In the genomic region with DNA sequence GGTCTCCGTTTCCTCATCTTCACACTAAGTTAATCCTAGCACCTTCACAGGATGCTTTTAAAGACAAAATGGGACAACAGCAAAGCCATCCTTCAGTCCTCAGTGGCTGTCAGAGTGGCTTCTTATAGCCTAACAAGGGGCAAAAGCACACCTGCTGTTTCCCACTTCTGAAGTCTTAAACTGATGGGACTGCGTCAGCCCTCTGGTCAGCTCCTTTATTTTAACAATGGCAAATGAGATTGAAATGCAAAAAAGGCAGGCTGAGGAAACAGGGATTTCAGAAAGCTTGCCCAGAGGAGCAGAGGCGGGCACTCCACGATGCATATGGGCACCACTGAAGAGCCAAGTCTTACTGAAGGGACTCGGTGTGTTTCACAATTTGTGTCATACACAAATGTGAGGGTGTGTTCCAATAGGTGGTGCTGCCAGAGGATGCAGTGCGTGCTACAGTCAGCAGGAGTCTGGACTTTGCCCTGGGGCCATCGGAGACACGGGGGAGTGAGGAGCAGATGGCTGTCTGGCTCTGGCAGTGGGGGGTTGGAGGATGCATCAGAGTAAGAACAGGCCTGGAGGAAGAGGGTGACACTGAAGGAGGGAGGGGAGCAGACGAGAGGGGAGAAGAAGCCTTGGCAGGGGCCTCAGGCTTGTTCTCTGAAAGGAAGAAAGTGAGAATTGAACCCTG, we compare ENCODE assay signal across 2 cellular contexts.
TF ChIP-seq lines count a peak whose summit lies in the region.

No MANE protein-coding gene starts in this region.

TF ChIP-seq in HEK293, 187 proteins besides CTCF, POLR2A, EP300 and RAD21 (continued from another document):
- no peak for TF ChIP-seq ZNF221 (tag by site-specific recombination; IDR thresholded peaks at IDR 0.05; ENCODE audit: borderline replicate concordance)
- TF ChIP-seq, protein P1, sequence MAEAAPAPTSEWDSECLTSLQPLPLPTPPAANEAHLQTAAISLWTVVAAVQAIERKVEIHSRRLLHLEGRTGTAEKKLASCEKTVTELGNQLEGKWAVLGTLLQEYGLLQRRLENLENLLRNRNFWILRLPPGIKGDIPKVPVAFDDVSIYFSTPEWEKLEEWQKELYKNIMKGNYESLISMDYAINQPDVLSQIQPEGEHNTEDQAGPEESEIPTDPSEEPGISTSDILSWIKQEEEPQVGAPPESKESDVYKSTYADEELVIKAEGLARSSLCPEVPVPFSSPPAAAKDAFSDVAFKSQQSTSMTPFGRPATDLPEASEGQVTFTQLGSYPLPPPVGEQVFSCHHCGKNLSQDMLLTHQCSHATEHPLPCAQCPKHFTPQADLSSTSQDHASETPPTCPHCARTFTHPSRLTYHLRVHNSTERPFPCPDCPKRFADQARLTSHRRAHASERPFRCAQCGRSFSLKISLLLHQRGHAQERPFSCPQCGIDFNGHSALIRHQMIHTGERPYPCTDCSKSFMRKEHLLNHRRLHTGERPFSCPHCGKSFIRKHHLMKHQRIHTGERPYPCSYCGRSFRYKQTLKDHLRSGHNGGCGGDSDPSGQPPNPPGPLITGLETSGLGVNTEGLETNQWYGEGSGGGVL (tag by site-specific recombination; IDR thresholded peaks at IDR 0.05): peak; percentile 61
- TF ChIP-seq MZF1 (tag by site-specific recombination; IDR thresholded peaks at IDR 0.05; ENCODE audit: borderline replicate concordance): no peak
- 0 out of 2 replicates have a peak, but pooled peaks have one; percentile 8 for TF ChIP-seq EGR2 (tag by site-specific recombination; IDR thresholded peaks at IDR 0.05; ENCODE audit: low read depth)
- TF ChIP-seq ZIC2 (tag by site-specific recombination; IDR thresholded peaks at IDR 0.05): peak; percentile 30; the same call in 1 of the 2 replicates

TF ChIP-seq in H1, 55 proteins besides CTCF, POLR2A, EP300 and RAD21 (continued from another document):
- TF ChIP-seq EZH2 (IDR thresholded peaks at IDR 0.05; ENCODE audit: low read depth, low read length, severe bottlenecking): no peak
- no peak for TF ChIP-seq SP2 (IDR thresholded peaks at IDR 0.05; ENCODE audit: low read length)
- no peak for TF ChIP-seq CTBP2 (IDR thresholded peaks at IDR 0.05; ENCODE audit: borderline replicate concordance, insufficient read depth, insufficient read length, low read length)
- no peak for TF ChIP-seq BCL11A (IDR thresholded peaks at IDR 0.05; ENCODE audit: low read depth in 2 of 2, low read length in 2 of 2)
- no peak for TF ChIP-seq SIX5 (IDR thresholded peaks at IDR 0.05; ENCODE audit: low read depth, low read length)
